Comparison of ENCODE assay signal across 8 cellular contexts in genomic region chr12:2783936-2784600, GRCh38. TPM values are rescaled to one million over a fixed set of nuclear protein-coding genes. Genes with fewer than 3 reads are reported as not detected.
DNase-seq lines count a peak whose midpoint lies in the region; FAIRE-seq and TF ChIP-seq lines count a peak whose summit lies in the region.
"Had no signal": no experiment of that assay in that cellular context is flagged by ENCODE, and none has a peak within 500 bp of the region (broad histone marks: within the 10 kb centered on the region; RNA-seq: fewer than 3 reads in every experiment).

No MANE protein-coding gene starts in this region.

- H3K4me3 Mint-ChIP-seq in immature natural killer cell, result peak overlapping the region; percentile 49 to 84 (median 75)

- FAIRE-seq in bronchial epithelial cell (lab: Jason Lieb, UNC) (no peak), small intestine (lab: Jason Lieb, UNC) (no peak)

- H3K9me3 ChIP-seq in small intestine (ENCODE audit: control insufficient read depth, low read depth), result no peaks in the 10 kb centered on the region

- DNase-seq in GM12865 (ENCODE audit: low read depth) (peak; percentile 38), NCI-H1417 (lab: John Stamatoyannopoulos, UW) (peak; percentile 64 to 87 (median 64)), UCSD-AML1 (lab: John Stamatoyannopoulos, UW; ENCODE audit: unreplicated experiment) (peak; percentile 49), bronchial epithelial cell (ENCODE audit: low read depth) (peak; percentile 22), immature natural killer cell (peak; percentile 37 to 48 (median 46)), small intestine (peak; percentile 51)
- no peak for DNase-seq in NK-92 treated with Interleukin-12 subunit alpha and Interleukin-12 subunit beta, amount 100 ng/mL, for 24 hours (lab: John Stamatoyannopoulos, UW)

- H3K4me3 ChIP-seq in GM12865 (ENCODE audit: low read depth, low read length), result no peak overlapping the region
- H3K4me3 ChIP-seq in bronchial epithelial cell (ENCODE audit: low read depth, low read length), result no peak overlapping the region
- H3K4me3 ChIP-seq in small intestine (ENCODE audit: low read depth in 1 of 2, low read length in 2 of 2), result no peak overlapping the region

- no peaks in the 10 kb centered on the region for H3K36me3 ChIP-seq in bronchial epithelial cell (ENCODE audit: control insufficient read depth, insufficient read depth, low read length)
- H3K36me3 ChIP-seq in small intestine (ENCODE audit: control insufficient read depth in 2 of 2, insufficient read depth in 2 of 2, low read length in 2 of 2), result no peaks in the 10 kb centered on the region

- 12 to 15% (median 13%) methylated on average over 24 to 25 of the region's 25 CpGs for WGBS in small intestine, 3 donors

- H3K4me1 ChIP-seq in small intestine (ENCODE audit: control insufficient read depth in 2 of 2, insufficient read depth in 1 of 2, low read depth in 1 of 2, low read length in 1 of 2), result no peaks in the 10 kb centered on the region

- no peak overlapping the region for H3K27ac Mint-ChIP-seq in immature natural killer cell

- H3K27ac ChIP-seq in small intestine (ENCODE audit: low read depth in 1 of 2, low read length in 1 of 2), result no peak overlapping the region
- H3K27ac ChIP-seq: epithelial cell of prostate had no signal

- peaks cover 4 to 6% (median 5%) of the 10 kb centered on the region in 3 donors for H3K27me3 Mint-ChIP-seq in immature natural killer cell (ENCODE audit: low read depth in 3 of 3)

- H3K36me3 Mint-ChIP-seq in immature natural killer cell, result no peaks in the 10 kb centered on the region

- TF ChIP-seq CTCF in GM12865 (IDR thresholded peaks at IDR 0.05; ENCODE audit: insufficient read depth, low read depth, low read length, missing control alignments) (peak; percentile 91), bronchial epithelial cell (IDR thresholded peaks at IDR 0.05; ENCODE audit: insufficient read depth, low read length, severe bottlenecking) (peak; percentile 93)

- no peaks in the 10 kb centered on the region for H3K9me3 Mint-ChIP-seq in immature natural killer cell

- H3K4me1 Mint-ChIP-seq in immature natural killer cell, result peaks cover 6 to 10% of the 10 kb centered on the region in 2 donors

- peaks cover 5% of the 10 kb centered on the region for H3K27me3 ChIP-seq in bronchial epithelial cell (ENCODE audit: control insufficient read depth, insufficient read depth, low read length)
- H3K27me3 ChIP-seq in small intestine (ENCODE audit: control insufficient read depth in 2 of 2, insufficient read depth in 2 of 2, low read length in 2 of 2), result peaks cover 0 to 3% of the 10 kb centered on the region in 2 donors

RNA-seq across cellular contexts. Expression of gene FKBP4, which starts 10.7 kb away (rescaled TPM):
- total RNA-seq in bronchial epithelial cell, result 66.4 and 81.6 TPM in 2 replicates
- polyA plus RNA-seq in immature natural killer cell (10 to 100 TPM; 24.9 to 30.3 (median 27.6) TPM), small intestine (10 to 100 TPM; 20.3 to 37.0 (median 31.8) TPM)

RNA-seq across cellular contexts. Expression of gene ITFG2, which starts 28.4 kb away (rescaled TPM):
- total RNA-seq in bronchial epithelial cell, result 14.6 and 17.6 TPM in 2 replicates
- 10 to 100 TPM; 39.5 to 83.0 (median 60.4) TPM for polyA plus RNA-seq in immature natural killer cell
- polyA plus RNA-seq in small intestine, result 10 to 100 TPM; 17.0 to 27.0 (median 17.7) TPM

RNA-seq across cellular contexts. Expression of gene NRIP2, which starts 50.8 kb away (rescaled TPM):
- not detected in 2 replicates for total RNA-seq in bronchial epithelial cell
- polyA plus RNA-seq in immature natural killer cell (1 to 10 TPM in 1 of 3 donors, under 1 TPM in 2; 0.31 to 1.4 (median 0.71) TPM), small intestine (1 to 10 TPM in 1 of 3 donors, under 1 TPM in 1, not detected in 1; 0.22 to 3.1 TPM)
